9 cellular contexts compared by ENCODE assay signal in the genomic region with DNA sequence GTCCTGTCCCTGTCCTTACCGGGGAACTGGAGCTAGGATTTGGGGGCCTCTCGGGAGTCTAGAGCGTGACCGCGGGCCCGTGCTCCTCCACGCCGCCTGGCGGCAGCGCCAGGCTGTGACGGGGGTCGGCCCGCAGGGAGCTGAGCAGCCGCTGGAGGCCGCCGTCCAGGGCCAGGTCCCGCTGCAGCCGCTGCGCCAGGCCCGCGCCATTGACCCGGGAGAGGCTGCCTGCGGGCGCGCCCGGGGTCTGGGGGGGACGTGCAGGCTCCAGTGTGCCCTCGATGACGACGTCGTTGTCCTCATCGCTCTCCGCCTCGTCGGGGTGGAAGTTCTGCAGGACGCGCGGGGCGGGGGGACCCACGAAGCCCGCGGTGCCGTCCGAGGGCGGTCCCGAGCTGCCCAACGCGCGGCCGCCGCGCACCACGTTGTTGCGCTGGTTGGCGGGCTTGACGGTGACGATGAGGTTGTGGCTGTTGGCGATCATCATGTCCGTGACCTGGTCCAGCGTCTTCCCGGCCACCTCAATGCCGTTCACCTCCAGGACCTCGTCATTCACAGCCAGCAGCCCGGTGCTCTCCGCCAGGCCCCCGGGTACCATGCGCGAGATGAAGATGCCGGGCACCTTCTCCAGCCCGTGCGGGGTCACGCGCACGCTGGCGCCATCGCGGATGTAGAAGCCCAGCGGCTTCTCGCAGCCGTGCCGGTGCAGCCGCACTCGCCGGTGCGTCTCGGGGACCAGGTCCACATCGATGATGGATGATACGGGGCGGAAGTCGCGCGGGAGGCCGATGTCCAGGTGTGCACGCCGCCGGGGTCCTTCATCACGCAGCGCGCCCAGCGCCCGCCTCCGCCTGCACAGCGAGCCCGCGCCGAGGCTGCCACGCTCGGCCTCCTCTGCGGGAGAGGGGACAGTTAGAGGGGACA. TPM values are rescaled to one million over a fixed set of nuclear protein-coding genes. Genes with fewer than 3 reads are reported as not detected.
A peak's percentile ranks its signal among the peaks of the same experiment; 100 is the strongest.
DNase-seq lines count a peak whose midpoint lies in the region; ATAC-seq and TF ChIP-seq lines count a peak whose summit lies in the region.
"Had no signal": no experiment of that assay in that cellular context is flagged by ENCODE, and none has a peak within 500 bp of the region (broad histone marks: within the 10 kb centered on the region; RNA-seq: fewer than 3 reads in every experiment).

No MANE protein-coding gene starts in this region.

- H3K9me3 ChIP-seq in suprapubic skin: no peaks in the 10 kb centered on the region

- TF ChIP-seq CTCF in kidney epithelial cell (IDR thresholded peaks at IDR 0.05; ENCODE audit: insufficient read depth, low read length, poor library complexity, severe bottlenecking): peak; percentile 59
- TF ChIP-seq CTCF in suprapubic skin (IDR thresholded peaks at IDR 0.05): peak in 1 of 2 donors; percentile 47

- ATAC-seq in HG02852 (IDR thresholded peaks at IDR 0.05; ENCODE audit: unreplicated experiment) (peak; percentile 59), GM18511 (IDR thresholded peaks at IDR 0.05; ENCODE audit: unreplicated experiment) (no peak)

- H3K4me1 Mint-ChIP-seq in activated naive CD4-positive, alpha-beta T cell treated with anti-CD3 and anti-CD28 coated beads, Interleukin-2, amount 50 U/mL, for 24 hours: no peaks in the 10 kb centered on the region

- DNase-seq in kidney epithelial cell (ENCODE audit: low read depth): no peak
- DNase-seq in suprapubic skin (ENCODE audit: low spot score in 2 of 2): no peak
- DNase-seq in NCI-H1105 treated with DMSO at 0.1 percent for 48 hours (lab: John Stamatoyannopoulos, UW): no peak
- DNase-seq in NCI-H524 (lab: John Stamatoyannopoulos, UW): no peak
- no peak for DNase-seq in cerebellum (ENCODE audit: low spot score)
- DNase-seq: mesenchymal stem cell had no signal

- H3K4me3 ChIP-seq in kidney epithelial cell (ENCODE audit: low read depth, low read length) (peak overlapping the region; percentile 21), suprapubic skin (peak overlapping the region; percentile 22)

- H3K27ac Mint-ChIP-seq in activated naive CD4-positive, alpha-beta T cell treated with anti-CD3 and anti-CD28 coated beads, Interleukin-2, amount 50 U/mL, for 24 hours: no peak overlapping the region

- no peaks in the 10 kb centered on the region for H3K4me1 ChIP-seq in suprapubic skin

- H3K27me3 ChIP-seq in kidney epithelial cell (ENCODE audit: control insufficient read depth, insufficient read depth, low read length): peaks cover 4% of the 10 kb centered on the region
- H3K27me3 ChIP-seq in suprapubic skin: no peaks in the 10 kb centered on the region

- H3K36me3 ChIP-seq in kidney epithelial cell (ENCODE audit: control insufficient read depth, insufficient read depth, low read length): no peaks in the 10 kb centered on the region
- H3K36me3 ChIP-seq in suprapubic skin: peaks cover 13% of the 10 kb centered on the region

- H3K9me3 Mint-ChIP-seq in activated naive CD4-positive, alpha-beta T cell treated with anti-CD3 and anti-CD28 coated beads, Interleukin-2, amount 50 U/mL, for 24 hours: no peaks in the 10 kb centered on the region

- no peak for TF ChIP-seq POLR2A in suprapubic skin (IDR thresholded peaks at IDR 0.05)

- H3K27me3 Mint-ChIP-seq in activated naive CD4-positive, alpha-beta T cell treated with anti-CD3 and anti-CD28 coated beads, Interleukin-2, amount 50 U/mL, for 24 hours: peaks cover 16% of the 10 kb centered on the region

- 72% methylated on average over 52 of the region's 109 CpGs for WGBS in suprapubic skin

- no peak for TF ChIP-seq EP300 in suprapubic skin (IDR thresholded peaks at IDR 0.05)

- H3K36me3 Mint-ChIP-seq in activated naive CD4-positive, alpha-beta T cell treated with anti-CD3 and anti-CD28 coated beads, Interleukin-2, amount 50 U/mL, for 24 hours: no peaks in the 10 kb centered on the region

- peak overlapping the region; percentile 55 for H3K4me3 Mint-ChIP-seq in activated naive CD4-positive, alpha-beta T cell treated with anti-CD3 and anti-CD28 coated beads, Interleukin-2, amount 50 U/mL, for 24 hours

- no peak overlapping the region for H3K27ac ChIP-seq in suprapubic skin

RNA-seq across cellular contexts. Expression of gene ADNP2, which starts 50.9 kb away (rescaled TPM):
- total RNA-seq in kidney epithelial cell: 21.8 and 28.1 TPM in 2 replicates
- 10 to 100 TPM; 24.7 to 39.3 (median 32.7) TPM for total RNA-seq in suprapubic skin
- 20.7 TPM for total RNA-seq in cerebellum
